1 cellular context compared by ENCODE assay signal in the genomic region with DNA sequence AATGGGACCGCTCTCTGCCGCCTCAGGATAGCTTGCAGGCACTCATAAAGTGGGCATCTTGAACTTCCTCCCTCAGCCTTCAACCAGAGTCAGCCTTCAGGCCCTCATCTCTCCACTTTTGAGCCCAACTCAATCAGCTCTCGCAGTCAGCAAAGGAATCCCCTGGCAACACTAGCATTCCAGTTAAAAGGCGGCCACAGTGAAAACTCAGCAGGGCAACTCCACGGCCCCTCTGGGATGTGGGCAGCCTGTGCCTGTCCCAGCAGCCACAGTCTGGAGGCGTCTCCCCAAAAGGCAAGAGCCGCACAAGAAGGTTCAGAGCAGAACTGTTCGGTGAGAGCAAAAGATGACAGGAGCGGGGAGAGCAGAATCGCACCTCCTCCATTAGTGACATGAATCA.
TF ChIP-seq lines count a peak whose summit lies in the region.

No MANE protein-coding gene starts in this region.

TF ChIP-seq in WTC11, 78 proteins besides CTCF, POLR2A, EP300 and RAD21 (continued from another document):
- TF ChIP-seq, protein P1, sequence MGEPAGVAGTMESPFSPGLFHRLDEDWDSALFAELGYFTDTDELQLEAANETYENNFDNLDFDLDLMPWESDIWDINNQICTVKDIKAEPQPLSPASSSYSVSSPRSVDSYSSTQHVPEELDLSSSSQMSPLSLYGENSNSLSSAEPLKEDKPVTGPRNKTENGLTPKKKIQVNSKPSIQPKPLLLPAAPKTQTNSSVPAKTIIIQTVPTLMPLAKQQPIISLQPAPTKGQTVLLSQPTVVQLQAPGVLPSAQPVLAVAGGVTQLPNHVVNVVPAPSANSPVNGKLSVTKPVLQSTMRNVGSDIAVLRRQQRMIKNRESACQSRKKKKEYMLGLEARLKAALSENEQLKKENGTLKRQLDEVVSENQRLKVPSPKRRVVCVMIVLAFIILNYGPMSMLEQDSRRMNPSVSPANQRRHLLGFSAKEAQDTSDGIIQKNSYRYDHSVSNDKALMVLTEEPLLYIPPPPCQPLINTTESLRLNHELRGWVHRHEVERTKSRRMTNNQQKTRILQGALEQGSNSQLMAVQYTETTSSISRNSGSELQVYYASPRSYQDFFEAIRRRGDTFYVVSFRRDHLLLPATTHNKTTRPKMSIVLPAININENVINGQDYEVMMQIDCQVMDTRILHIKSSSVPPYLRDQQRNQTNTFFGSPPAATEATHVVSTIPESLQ (CRISPR knock-in tag; IDR thresholded peaks at IDR 0.05) = no peak
- no peak for TF ChIP-seq ZNF671 (CRISPR knock-in tag; IDR thresholded peaks at IDR 0.05)
- TF ChIP-seq, protein P2, sequence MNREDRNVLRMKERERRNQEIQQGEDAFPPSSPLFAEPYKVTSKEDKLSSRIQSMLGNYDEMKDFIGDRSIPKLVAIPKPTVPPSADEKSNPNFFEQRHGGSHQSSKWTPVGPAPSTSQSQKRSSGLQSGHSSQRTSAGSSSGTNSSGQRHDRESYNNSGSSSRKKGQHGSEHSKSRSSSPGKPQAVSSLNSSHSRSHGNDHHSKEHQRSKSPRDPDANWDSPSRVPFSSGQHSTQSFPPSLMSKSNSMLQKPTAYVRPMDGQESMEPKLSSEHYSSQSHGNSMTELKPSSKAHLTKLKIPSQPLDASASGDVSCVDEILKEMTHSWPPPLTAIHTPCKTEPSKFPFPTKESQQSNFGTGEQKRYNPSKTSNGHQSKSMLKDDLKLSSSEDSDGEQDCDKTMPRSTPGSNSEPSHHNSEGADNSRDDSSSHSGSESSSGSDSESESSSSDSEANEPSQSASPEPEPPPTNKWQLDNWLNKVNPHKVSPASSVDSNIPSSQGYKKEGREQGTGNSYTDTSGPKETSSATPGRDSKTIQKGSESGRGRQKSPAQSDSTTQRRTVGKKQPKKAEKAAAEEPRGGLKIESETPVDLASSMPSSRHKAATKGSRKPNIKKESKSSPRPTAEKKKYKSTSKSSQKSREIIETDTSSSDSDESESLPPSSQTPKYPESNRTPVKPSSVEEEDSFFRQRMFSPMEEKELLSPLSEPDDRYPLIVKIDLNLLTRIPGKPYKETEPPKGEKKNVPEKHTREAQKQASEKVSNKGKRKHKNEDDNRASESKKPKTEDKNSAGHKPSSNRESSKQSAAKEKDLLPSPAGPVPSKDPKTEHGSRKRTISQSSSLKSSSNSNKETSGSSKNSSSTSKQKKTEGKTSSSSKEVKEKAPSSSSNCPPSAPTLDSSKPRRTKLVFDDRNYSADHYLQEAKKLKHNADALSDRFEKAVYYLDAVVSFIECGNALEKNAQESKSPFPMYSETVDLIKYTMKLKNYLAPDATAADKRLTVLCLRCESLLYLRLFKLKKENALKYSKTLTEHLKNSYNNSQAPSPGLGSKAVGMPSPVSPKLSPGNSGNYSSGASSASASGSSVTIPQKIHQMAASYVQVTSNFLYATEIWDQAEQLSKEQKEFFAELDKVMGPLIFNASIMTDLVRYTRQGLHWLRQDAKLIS (CRISPR knock-in tag; IDR thresholded peaks at IDR 0.05; ENCODE audit: borderline replicate concordance) = no peak
- TF ChIP-seq GRHL2 (CRISPR knock-in tag; IDR thresholded peaks at IDR 0.05; ENCODE audit: insufficient replicate concordance, severe bottlenecking) = no peak
- TF ChIP-seq, protein P3, sequence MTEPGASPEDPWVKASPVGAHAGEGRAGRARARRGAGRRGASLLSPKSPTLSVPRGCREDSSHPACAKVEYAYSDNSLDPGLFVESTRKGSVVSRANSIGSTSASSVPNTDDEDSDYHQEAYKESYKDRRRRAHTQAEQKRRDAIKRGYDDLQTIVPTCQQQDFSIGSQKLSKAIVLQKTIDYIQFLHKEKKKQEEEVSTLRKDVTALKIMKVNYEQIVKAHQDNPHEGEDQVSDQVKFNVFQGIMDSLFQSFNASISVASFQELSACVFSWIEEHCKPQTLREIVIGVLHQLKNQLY (CRISPR knock-in tag; IDR thresholded peaks at IDR 0.05) = no peak
- TF ChIP-seq ESRRA (CRISPR knock-in tag; IDR thresholded peaks at IDR 0.05; ENCODE audit: borderline replicate concordance) = no peak
- TF ChIP-seq, protein P4, sequence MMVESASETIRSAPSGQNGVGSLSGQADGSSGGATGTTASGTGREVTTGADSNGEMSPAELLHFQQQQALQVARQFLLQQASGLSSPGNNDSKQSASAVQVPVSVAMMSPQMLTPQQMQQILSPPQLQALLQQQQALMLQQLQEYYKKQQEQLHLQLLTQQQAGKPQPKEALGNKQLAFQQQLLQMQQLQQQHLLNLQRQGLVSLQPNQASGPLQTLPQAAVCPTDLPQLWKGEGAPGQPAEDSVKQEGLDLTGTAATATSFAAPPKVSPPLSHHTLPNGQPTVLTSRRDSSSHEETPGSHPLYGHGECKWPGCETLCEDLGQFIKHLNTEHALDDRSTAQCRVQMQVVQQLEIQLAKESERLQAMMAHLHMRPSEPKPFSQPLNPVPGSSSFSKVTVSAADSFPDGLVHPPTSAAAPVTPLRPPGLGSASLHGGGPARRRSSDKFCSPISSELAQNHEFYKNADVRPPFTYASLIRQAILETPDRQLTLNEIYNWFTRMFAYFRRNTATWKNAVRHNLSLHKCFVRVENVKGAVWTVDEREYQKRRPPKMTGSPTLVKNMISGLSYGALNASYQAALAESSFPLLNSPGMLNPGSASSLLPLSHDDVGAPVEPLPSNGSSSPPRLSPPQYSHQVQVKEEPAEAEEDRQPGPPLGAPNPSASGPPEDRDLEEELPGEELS (CRISPR knock-in tag; IDR thresholded peaks at IDR 0.05) = no peak
- no peak for TF ChIP-seq ZNF263 (CRISPR knock-in tag; IDR thresholded peaks at IDR 0.05; ENCODE audit: low read depth)
- TF ChIP-seq, protein P5, sequence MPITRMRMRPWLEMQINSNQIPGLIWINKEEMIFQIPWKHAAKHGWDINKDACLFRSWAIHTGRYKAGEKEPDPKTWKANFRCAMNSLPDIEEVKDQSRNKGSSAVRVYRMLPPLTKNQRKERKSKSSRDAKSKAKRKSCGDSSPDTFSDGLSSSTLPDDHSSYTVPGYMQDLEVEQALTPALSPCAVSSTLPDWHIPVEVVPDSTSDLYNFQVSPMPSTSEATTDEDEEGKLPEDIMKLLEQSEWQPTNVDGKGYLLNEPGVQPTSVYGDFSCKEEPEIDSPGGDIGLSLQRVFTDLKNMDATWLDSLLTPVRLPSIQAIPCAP (CRISPR knock-in tag; IDR thresholded peaks at IDR 0.05) = no peak
- TF ChIP-seq TEAD4 (CRISPR knock-in tag; IDR thresholded peaks at IDR 0.05) = no peak
- no peak for TF ChIP-seq CREB1 (CRISPR knock-in tag; IDR thresholded peaks at IDR 0.05)
- TF ChIP-seq, protein P6, sequence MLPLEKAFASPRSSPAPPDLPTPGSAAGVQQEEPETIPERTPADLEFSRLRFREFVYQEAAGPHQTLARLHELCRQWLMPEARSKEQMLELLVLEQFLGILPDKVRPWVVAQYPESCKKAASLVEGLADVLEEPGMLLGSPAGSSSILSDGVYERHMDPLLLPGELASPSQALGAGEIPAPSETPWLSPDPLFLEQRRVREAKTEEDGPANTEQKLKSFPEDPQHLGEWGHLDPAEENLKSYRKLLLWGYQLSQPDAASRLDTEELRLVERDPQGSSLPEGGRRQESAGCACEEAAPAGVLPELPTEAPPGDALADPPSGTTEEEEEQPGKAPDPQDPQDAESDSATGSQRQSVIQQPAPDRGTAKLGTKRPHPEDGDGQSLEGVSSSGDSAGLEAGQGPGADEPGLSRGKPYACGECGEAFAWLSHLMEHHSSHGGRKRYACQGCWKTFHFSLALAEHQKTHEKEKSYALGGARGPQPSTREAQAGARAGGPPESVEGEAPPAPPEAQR (CRISPR knock-in tag; IDR thresholded peaks at IDR 0.05) = no peak
- TF ChIP-seq, protein P7, sequence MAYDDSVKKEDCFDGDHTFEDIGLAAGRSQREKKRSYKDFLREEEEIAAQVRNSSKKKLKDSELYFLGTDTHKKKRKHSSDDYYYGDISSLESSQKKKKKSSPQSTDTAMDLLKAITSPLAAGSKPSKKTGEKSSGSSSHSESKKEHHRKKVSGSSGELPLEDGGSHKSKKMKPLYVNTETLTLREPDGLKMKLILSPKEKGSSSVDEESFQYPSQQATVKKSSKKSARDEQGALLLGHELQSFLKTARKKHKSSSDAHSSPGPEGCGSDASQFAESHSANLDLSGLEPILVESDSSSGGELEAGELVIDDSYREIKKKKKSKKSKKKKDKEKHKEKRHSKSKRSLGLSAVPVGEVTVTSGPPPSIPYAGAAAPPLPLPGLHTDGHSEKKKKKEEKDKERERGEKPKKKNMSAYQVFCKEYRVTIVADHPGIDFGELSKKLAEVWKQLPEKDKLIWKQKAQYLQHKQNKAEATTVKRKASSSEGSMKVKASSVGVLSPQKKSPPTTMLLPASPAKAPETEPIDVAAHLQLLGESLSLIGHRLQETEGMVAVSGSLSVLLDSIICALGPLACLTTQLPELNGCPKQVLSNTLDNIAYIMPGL (CRISPR knock-in tag; IDR thresholded peaks at IDR 0.05) = no peak
- TF ChIP-seq SMAD4 (CRISPR knock-in tag; IDR thresholded peaks at IDR 0.05) = no peak
- no peak for TF ChIP-seq EMX1 (CRISPR knock-in tag; IDR thresholded peaks at IDR 0.05)
- no peak for TF ChIP-seq ATF1 (CRISPR knock-in tag; IDR thresholded peaks at IDR 0.05)
